8 cellular contexts compared by ENCODE assay signal in the genomic region with DNA sequence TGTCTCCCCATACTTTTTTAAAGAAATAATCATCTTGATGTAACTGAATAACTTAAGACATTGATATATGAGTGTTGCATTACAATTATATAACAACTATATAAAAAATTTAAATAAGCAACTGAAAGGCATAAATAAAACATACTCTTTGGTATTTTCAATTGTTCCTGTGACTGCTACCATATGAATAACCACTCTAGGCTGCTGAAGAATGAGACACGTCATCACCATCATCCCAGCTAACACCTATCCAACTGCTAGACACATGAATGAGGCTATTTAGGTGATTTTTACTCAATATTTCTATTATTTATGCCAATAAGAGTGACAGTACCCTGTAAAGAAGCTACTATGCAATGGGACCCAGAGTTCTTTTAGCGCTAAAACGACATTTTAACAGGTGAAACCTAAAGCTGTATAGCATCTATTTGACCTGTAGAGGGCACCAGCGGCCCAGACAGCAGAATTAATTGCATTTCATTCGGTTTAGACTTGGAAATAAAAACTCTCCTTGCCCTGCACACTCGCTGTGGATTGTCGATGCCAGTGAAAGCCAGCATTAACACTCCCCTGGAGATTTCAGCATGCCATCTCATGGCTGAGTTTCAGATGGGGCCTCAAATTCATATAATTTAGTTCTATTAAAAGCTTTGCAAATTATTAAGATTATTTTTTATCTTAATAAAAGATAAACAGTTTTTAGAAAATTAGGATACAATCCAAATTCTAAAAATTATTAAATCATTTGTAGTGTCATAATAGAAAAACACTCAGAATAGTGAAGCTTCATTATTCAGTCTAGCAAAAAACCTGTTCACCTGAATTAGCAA.
A peak's percentile ranks its signal among the peaks of the same experiment; 100 is the strongest.
DNase-seq lines count a peak whose midpoint lies in the region; ATAC-seq and TF ChIP-seq lines count a peak whose summit lies in the region.

No MANE protein-coding gene starts in this region.

- no peaks in the 10 kb centered on the region for H3K27me3 Mint-ChIP-seq in activated CD4-positive, alpha-beta T cell treated with anti-CD3 and anti-CD28 coated beads, Interleukin-2, amount 10 ng/mL, durations not matched to agents 7 days and 5 days

- no peaks in the 10 kb centered on the region for H3K9me3 Mint-ChIP-seq in activated CD4-positive, alpha-beta T cell treated with anti-CD3 and anti-CD28 coated beads, Interleukin-2, amount 10 ng/mL, durations not matched to agents 7 days and 5 days

- no peak overlapping the region for H3K27ac Mint-ChIP-seq in activated CD4-positive, alpha-beta T cell treated with anti-CD3 and anti-CD28 coated beads, Interleukin-2, amount 10 ng/mL, durations not matched to agents 7 days and 5 days

- no peaks in the 10 kb centered on the region for H3K79me2 ChIP-seq in osteoblast (ENCODE audit: insufficient read depth, low read length)

- no peaks in the 10 kb centered on the region for H3K9me3 ChIP-seq in osteoblast (ENCODE audit: low read depth, low read length)

- no peaks in the 10 kb centered on the region for H3K4me1 ChIP-seq in osteoblast (ENCODE audit: insufficient read depth, low read length)

- H3K27ac ChIP-seq in osteoblast (ENCODE audit: low read depth, low read length): no peak overlapping the region

- CTCF ChIA-PET in activated CD4-positive, alpha-beta T cell treated with anti-CD3 and anti-CD28 coated beads, Interleukin-2, amount 10 ng/mL, durations not matched to agents 7 days and 5 days (lab: Charles Lee): interaction anchor here (1.6 kb wide), 1 partner anchor 28 kb away, joined by 3 read pairs; no protein-coding TSS in a partner anchor

- H3K27me3 ChIP-seq in osteoblast (ENCODE audit: insufficient read depth, low read length): no peaks in the 10 kb centered on the region

- H3K4me3 Mint-ChIP-seq in activated CD4-positive, alpha-beta T cell treated with anti-CD3 and anti-CD28 coated beads, Interleukin-2, amount 10 ng/mL, durations not matched to agents 7 days and 5 days: no peak overlapping the region

- ATAC-seq in GM19452 (IDR thresholded peaks at IDR 0.05; ENCODE audit: unreplicated experiment) (peak; percentile 83), HG03432 (IDR thresholded peaks at IDR 0.05; ENCODE audit: unreplicated experiment) (peak; percentile 90)

- H3K36me3 ChIP-seq in osteoblast (ENCODE audit: insufficient read depth, low read length): no peaks in the 10 kb centered on the region

- DNase-seq in DMS53 (lab: John Stamatoyannopoulos, UW): peak; percentile 89
- peak; percentile 89 for DNase-seq in NCI-H2227 treated with DMSO at 0.1 percent for 48 hours (lab: John Stamatoyannopoulos, UW)
- peak; percentile 46 for DNase-seq in activated CD4-positive, alpha-beta T cell treated with anti-CD3 and anti-CD28 coated beads, Interleukin-2, amount 10 ng/mL, durations not matched to agents 7 days and 5 days
- DNase-seq in fibroblast of the aortic adventitia (ENCODE audit: low read depth): peak; percentile 80
- DNase-seq in osteoblast (ENCODE audit: insufficient read length, low spot score, missing footprints): peak; percentile 46
- DNase-seq in mesenteric fat pad (ENCODE audit: low spot score): no peak

- no peaks in the 10 kb centered on the region for H3K36me3 Mint-ChIP-seq in activated CD4-positive, alpha-beta T cell treated with anti-CD3 and anti-CD28 coated beads, Interleukin-2, amount 10 ng/mL, durations not matched to agents 7 days and 5 days (ENCODE audit: low read depth)

- POLR2A ChIA-PET in activated CD4-positive, alpha-beta T cell treated with anti-CD3 and anti-CD28 coated beads, Interleukin-2, amount 10 ng/mL, durations not matched to agents 7 days and 5 days (lab: Charles Lee): no interaction called here

- no peaks in the 10 kb centered on the region for H3K4me1 Mint-ChIP-seq in activated CD4-positive, alpha-beta T cell treated with anti-CD3 and anti-CD28 coated beads, Interleukin-2, amount 10 ng/mL, durations not matched to agents 7 days and 5 days

- no peaks in the 10 kb centered on the region for H4K20me1 ChIP-seq in osteoblast (ENCODE audit: insufficient read depth, low read length)

- peak; percentile 84 for TF ChIP-seq CTCF in fibroblast of the aortic adventitia (IDR thresholded peaks at IDR 0.05; ENCODE audit: insufficient read depth, low read length)
- TF ChIP-seq CTCF in osteoblast (IDR thresholded peaks at IDR 0.05; ENCODE audit: extremely low read depth, low read depth, low read length): peak; percentile 96

- H3K4me3 ChIP-seq in fibroblast of the aortic adventitia (ENCODE audit: low read depth, low read length) (no peak overlapping the region), osteoblast (ENCODE audit: insufficient read depth, low read length) (no peak overlapping the region)

- peak overlapping the region; percentile 11 for H3K4me2 ChIP-seq in osteoblast (ENCODE audit: insufficient read depth, low read length)

- H2AFZ ChIP-seq in osteoblast (ENCODE audit: low read length): no peak overlapping the region
